In the genomic region with DNA sequence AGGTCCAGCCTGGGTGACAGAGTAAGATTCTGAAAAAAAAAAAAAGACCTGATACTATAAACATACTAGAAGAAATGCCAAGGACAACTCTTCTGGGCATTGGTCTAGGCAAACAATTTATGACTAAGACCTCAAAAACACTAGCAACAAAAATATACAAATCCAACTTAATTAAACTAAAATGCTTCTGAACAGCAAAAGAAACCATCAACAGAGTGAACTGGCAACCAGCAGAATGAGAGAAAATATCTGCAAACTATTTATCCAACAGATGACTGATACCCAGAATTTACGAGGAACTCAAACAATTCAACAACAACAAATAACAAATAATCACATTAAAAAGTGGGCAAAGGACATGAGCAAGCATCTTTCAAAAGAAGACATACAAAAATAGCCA, we compare ENCODE assay signal across 22 cellular contexts.
"Had no signal": no experiment of that assay in that cellular context is flagged by ENCODE, and none has a peak within 500 bp of the region (broad histone marks: within the 10 kb centered on the region; RNA-seq: fewer than 3 reads in every experiment).

No MANE protein-coding gene starts in this region.

- H3K27ac ChIP-seq: colonic mucosa, epithelial cell of prostate, esophagus squamous epithelium, gastrocnemius medialis, heart right ventricle, left lung, lower lobe of right lung had no signal

- DNase-seq: colonic mucosa; cortex of kidney; effector CD8-positive, alpha-beta T cell; effector memory CD8-positive, alpha-beta T cell; endodermal cell; esophagus squamous epithelium; foreskin fibroblast; foreskin melanocyte; gastrocnemius medialis; glutamatergic neuron; head of caudate nucleus; heart right ventricle; hippocampal formation; left cardiac atrium; left lung; left ventricle myocardium superior; lower lobe of right lung; mesenchymal stem cell; mucosa of descending colon; naive B cell had no signal

- ATAC-seq: effector memory CD8-positive, alpha-beta T cell; esophagus mucosa; gastrocnemius medialis; heart right ventricle; left cardiac atrium; left lung; left ventricle myocardium superior; lower lobe of right lung; mucosa of descending colon had no signal
